Comparison of ENCODE assay signal across 2 cellular contexts in the genomic region with DNA sequence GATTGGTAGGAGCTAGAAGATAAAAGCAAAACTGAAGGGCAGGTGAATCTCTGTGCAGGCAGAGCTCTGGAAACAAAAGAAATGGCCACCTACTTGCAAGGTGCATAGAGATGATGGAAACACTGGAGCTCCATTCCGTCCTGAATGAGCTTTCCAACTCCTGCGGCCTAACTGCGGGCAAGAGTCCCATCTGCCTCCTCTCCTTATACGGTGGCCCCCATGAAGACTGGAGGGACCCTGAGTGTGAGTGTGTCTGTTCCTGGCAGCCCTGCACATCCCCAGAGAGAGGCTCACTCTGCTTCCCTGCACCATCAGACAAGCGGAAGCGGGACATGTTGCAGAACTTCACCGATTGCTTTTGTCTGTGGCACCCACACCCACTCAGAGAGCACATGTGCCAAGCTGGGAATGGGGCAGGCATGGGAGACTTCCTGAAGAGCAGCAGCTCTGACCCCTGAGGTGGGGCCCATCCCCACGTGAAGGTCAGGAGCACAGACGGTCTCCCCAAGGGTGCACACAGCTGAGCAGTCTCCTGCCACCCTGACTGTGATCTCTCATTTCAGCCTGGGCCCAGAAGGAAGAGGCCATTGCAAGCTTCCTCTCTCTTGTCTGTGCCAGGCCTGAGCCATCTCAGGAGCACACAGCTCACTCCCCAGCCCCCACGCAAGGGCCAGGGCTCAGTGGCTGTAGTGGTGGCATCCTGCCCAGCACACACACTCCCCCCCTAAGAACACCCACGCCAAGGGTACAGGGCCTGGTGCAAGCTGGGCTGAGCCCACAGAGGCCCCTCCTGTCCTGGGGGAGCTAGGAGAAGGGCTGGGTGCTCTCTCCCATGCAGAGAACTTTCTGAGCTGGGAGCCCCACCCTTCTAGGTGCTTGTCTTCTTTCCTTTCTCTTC.
A peak's percentile ranks its signal among the peaks of the same experiment; 100 is the strongest.
TF ChIP-seq lines count a peak whose summit lies in the region.

No MANE protein-coding gene starts in this region.

TF ChIP-seq in HCT116, 20 proteins besides CTCF, POLR2A, EP300 and RAD21 (continued from another document):
- TF ChIP-seq SP1 (IDR thresholded peaks at IDR 0.05; ENCODE audit: low read depth), result no peak
- TF ChIP-seq EGR1 (IDR thresholded peaks at IDR 0.05; ENCODE audit: low read depth), result no peak
- TF ChIP-seq ZNF274 (IDR thresholded peaks at IDR 0.05; ENCODE audit: low read depth, low read length), result no peak
- TF ChIP-seq FOSL1 (IDR thresholded peaks at IDR 0.05; ENCODE audit: low read depth), result no peak
- TF ChIP-seq CEBPB (IDR thresholded peaks at IDR 0.05; ENCODE audit: low read depth), result no peak
- no peak for TF ChIP-seq SIN3A (IDR thresholded peaks at IDR 0.05; ENCODE audit: low read depth)
- TF ChIP-seq, protein P1, sequence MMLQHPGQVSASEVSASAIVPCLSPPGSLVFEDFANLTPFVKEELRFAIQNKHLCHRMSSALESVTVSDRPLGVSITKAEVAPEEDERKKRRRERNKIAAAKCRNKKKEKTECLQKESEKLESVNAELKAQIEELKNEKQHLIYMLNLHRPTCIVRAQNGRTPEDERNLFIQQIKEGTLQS (IDR thresholded peaks at IDR 0.05), result no peak

TF ChIP-seq in K562, 482 proteins besides CTCF, POLR2A, EP300 and RAD21:
- 0 out of 2 replicates have a peak, but pooled peaks have one; percentile 32 for TF ChIP-seq ZNF143 (CRISPR knock-in tag; IDR thresholded peaks at IDR 0.05)
- no peak for TF ChIP-seq ZNF592 (IDR thresholded peaks at IDR 0.05)
- no peak for TF ChIP-seq ATF7 (IDR thresholded peaks at IDR 0.05)
- TF ChIP-seq EWSR1 (IDR thresholded peaks at IDR 0.05; ENCODE audit: borderline replicate concordance, low read depth, partially characterized antibody), result no peak
- TF ChIP-seq MAX (CRISPR knock-in tag; IDR thresholded peaks at IDR 0.05), result 0 out of 2 replicates have a peak, but pooled peaks have one; percentile 21
- TF ChIP-seq ZBTB33 (CRISPR knock-in tag; IDR thresholded peaks at IDR 0.05), result no peak
- no peak for TF ChIP-seq PATZ1 (CRISPR knock-in tag; IDR thresholded peaks at IDR 0.05; ENCODE audit: borderline replicate concordance)
- TF ChIP-seq RFX1 (IDR thresholded peaks at IDR 0.05), result no peak
- no peak for TF ChIP-seq E2F3 (CRISPR knock-in tag; IDR thresholded peaks at IDR 0.05)
- TF ChIP-seq TFE3 (CRISPR knock-in tag; IDR thresholded peaks at IDR 0.05), result no peak
- TF ChIP-seq, protein P2, sequence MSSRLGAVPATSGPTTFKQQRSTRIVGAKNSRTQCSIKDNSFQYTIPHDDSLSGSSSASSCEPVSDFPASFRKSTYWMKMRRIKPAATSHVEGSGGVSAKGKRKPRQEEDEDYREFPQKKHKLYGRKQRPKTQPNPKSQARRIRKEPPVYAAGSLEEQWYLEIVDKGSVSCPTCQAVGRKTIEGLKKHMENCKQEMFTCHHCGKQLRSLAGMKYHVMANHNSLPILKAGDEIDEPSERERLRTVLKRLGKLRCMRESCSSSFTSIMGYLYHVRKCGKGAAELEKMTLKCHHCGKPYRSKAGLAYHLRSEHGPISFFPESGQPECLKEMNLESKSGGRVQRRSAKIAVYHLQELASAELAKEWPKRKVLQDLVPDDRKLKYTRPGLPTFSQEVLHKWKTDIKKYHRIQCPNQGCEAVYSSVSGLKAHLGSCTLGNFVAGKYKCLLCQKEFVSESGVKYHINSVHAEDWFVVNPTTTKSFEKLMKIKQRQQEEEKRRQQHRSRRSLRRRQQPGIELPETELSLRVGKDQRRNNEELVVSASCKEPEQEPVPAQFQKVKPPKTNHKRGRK (tag; IDR thresholded peaks at IDR 0.05), result peak; percentile 54; the same call in 1 of the 2 replicates
- TF ChIP-seq C11orf30 (IDR thresholded peaks at IDR 0.05; ENCODE audit: low read depth), result no peak
- no peak for TF ChIP-seq TEAD4 (IDR thresholded peaks at IDR 0.05; ENCODE audit: low read length)
- no peak for TF ChIP-seq TEAD4 (CRISPR knock-in tag; IDR thresholded peaks at IDR 0.05; ENCODE audit: borderline replicate concordance)
- TF ChIP-seq TAF7 (tag; IDR thresholded peaks at IDR 0.05), result no peak
